ENCODE assay signal across 12 cellular contexts in the genomic region with DNA sequence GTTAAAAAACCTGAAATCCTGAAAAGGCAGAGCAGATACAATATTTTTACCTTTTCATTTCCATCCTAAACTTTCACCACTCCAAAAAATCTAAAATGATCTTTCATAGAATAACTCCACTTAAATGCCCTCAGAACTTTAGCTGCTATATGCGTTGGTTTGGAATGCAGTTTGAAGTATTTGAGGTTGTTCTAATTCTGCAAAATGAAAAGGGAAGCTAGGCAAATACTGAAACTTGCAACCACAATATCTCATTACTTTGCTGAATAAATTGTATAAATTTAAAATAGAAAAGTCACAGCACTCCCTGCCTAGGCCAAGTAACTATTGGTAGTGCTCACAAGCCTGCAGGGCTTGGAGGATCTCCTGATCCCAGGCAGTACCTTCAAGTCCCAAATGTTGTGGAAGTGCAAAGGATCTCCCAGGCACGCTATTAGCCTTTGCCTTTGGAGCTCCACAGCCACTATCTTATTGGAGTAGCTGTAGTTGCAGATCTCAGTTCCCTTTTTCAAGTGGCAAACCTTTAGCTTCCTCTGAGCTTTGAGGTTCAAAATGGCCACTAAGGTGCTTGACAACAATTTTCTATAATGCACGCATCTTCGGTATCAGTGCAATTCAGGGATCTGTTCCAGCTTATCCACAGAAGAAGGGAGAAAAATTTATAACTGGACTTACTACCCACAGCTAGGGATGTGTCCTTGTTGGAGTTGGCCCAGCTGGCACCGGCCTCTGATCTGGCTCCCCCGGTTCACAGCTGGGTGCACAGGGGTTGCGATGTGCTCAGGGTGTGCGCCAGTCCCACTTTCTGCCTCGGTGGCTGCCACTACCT. TPM values are rescaled to one million over a fixed set of nuclear protein-coding genes. Genes with fewer than 3 reads are reported as not detected.
DNase-seq lines count a peak whose midpoint lies in the region; ATAC-seq and TF ChIP-seq lines count a peak whose summit lies in the region.
"Had no signal": no experiment of that assay in that cellular context is flagged by ENCODE, and none has a peak within 500 bp of the region (broad histone marks: within the 10 kb centered on the region; RNA-seq: fewer than 3 reads in every experiment).

No MANE protein-coding gene starts in this region.

- H3K36me3 ChIP-seq in Karpas-422 (ENCODE audit: insufficient read depth, low read length) (no peaks in the 10 kb centered on the region), left ventricle myocardium inferior (no peaks in the 10 kb centered on the region)
- H3K36me3 ChIP-seq in naive thymus-derived CD4-positive, alpha-beta T cell (ENCODE audit: control insufficient read depth in 2 of 3, insufficient read depth in 3 of 3, low read length in 3 of 3) = no peaks in the 10 kb centered on the region
- H3K36me3 ChIP-seq: adrenal gland, WERI-Rb-1 had no signal

- H3K27ac Mint-ChIP-seq in naive thymus-derived CD4-positive, alpha-beta T cell = no peak overlapping the region

- CTCF ChIA-PET in naive thymus-derived CD4-positive, alpha-beta T cell (lab: Charles Lee) = interaction anchor here (1.1 kb wide), 1 partner anchor 12 kb away, joined by 4 read pairs; no protein-coding TSS in a partner anchor

- POLR2A ChIA-PET in naive thymus-derived CD4-positive, alpha-beta T cell (lab: Charles Lee) = interaction anchor here (0.5 kb wide), 1 partner anchor 230 kb away, joined by 4 read pairs; no protein-coding TSS in a partner anchor

- H3K4me1 ChIP-seq in Karpas-422 (ENCODE audit: low read length) = peaks cover 37% of the 10 kb centered on the region
- no peaks in the 10 kb centered on the region for H3K4me1 ChIP-seq in naive thymus-derived CD4-positive, alpha-beta T cell (ENCODE audit: control insufficient read depth in 2 of 2, insufficient read depth in 2 of 2, low read length in 2 of 2)
- no peaks in the 10 kb centered on the region for H3K4me1 ChIP-seq in left ventricle myocardium inferior
- H3K4me1 ChIP-seq: adrenal gland had no signal

- peaks cover 0 to 11% (median 0%) of the 10 kb centered on the region in 7 donors for H3K4me1 Mint-ChIP-seq in naive thymus-derived CD4-positive, alpha-beta T cell

- no peak overlapping the region for H3K4me3 Mint-ChIP-seq in naive thymus-derived CD4-positive, alpha-beta T cell

- H3K27me3 Mint-ChIP-seq in naive thymus-derived CD4-positive, alpha-beta T cell = peaks cover 0 to 27% (median 4%) of the 10 kb centered on the region in 5 donors

- H3K79me2 ChIP-seq in Karpas-422 (ENCODE audit: low read length) = no peaks in the 10 kb centered on the region

- H3K27me3 ChIP-seq in Karpas-422 (ENCODE audit: low read length) = no peaks in the 10 kb centered on the region
- no peaks in the 10 kb centered on the region for H3K27me3 ChIP-seq in naive thymus-derived CD4-positive, alpha-beta T cell (ENCODE audit: control insufficient read depth in 2 of 2, insufficient read depth in 2 of 2, low read length in 2 of 2)
- H3K27me3 ChIP-seq in left ventricle myocardium inferior (ENCODE audit: low read depth) = peaks cover 12% of the 10 kb centered on the region
- H3K27me3 ChIP-seq: adrenal gland had no signal

- peak overlapping the region; percentile 79 for H2AFZ ChIP-seq in Karpas-422 (ENCODE audit: low read length)

- no peaks in the 10 kb centered on the region for H3K9me3 Mint-ChIP-seq in naive thymus-derived CD4-positive, alpha-beta T cell

- H3K27ac ChIP-seq in Karpas-422 (ENCODE audit: low read length) (peak overlapping the region; percentile 81), left ventricle myocardium inferior (replicated peaks) (no peak overlapping the region)
- H3K27ac ChIP-seq in naive thymus-derived CD4-positive, alpha-beta T cell (ENCODE audit: low read depth, low read length) = no peak overlapping the region
- H3K27ac ChIP-seq: adrenal gland, WERI-Rb-1 had no signal

- H3K9me3 ChIP-seq in Karpas-422 (ENCODE audit: low read length) (no peaks in the 10 kb centered on the region), left ventricle myocardium inferior (replicated peaks) (no peaks in the 10 kb centered on the region)
- no peaks in the 10 kb centered on the region for H3K9me3 ChIP-seq in naive thymus-derived CD4-positive, alpha-beta T cell (ENCODE audit: control insufficient read depth in 2 of 3, low read length in 3 of 3)
- H3K9me3 ChIP-seq: adrenal gland had no signal

- peak; percentile 90 for ATAC-seq in GM19035 (IDR thresholded peaks at IDR 0.05; ENCODE audit: unreplicated experiment)
- ATAC-seq in HG02840 (IDR thresholded peaks at IDR 0.05; ENCODE audit: low FRiP score, unreplicated experiment) = peak; percentile 84
- ATAC-seq in naive thymus-derived CD4-positive, alpha-beta T cell = peak; percentile 47
- no peak for ATAC-seq in stimulated activated naive CD8-positive, alpha-beta T cell treated with anti-CD3 and anti-CD28 coated beads, Interleukin-15, Interleukin-2, amounts not matched to agents 100 U/mL and 50 U/mL, for 24 hours

- DNase-seq in Karpas-422 (peak; percentile 79), hippocampal formation (lab: John Stamatoyannopoulos, UW) (no peak), left ventricle myocardium inferior (no peak)
- no peak for DNase-seq in naive thymus-derived CD4-positive, alpha-beta T cell
- no peak for DNase-seq in activated CD4-positive, CD25-positive, alpha-beta regulatory T cell (lab: John Stamatoyannopoulos, UW)
- no peak for DNase-seq in stimulated activated naive CD8-positive, alpha-beta T cell treated with anti-CD3 and anti-CD28 coated beads, Interleukin-15, Interleukin-2, amounts not matched to agents 100 U/mL and 50 U/mL, for 24 hours
- DNase-seq: NCI-H2029 treated with DMSO at 0.1 percent for 48 hours, WERI-Rb-1 had no signal

- TF ChIP-seq CTCF in left ventricle myocardium inferior (IDR thresholded peaks at IDR 0.05; ENCODE audit: borderline replicate concordance) = no peak

- no peaks in the 10 kb centered on the region for H4K20me1 ChIP-seq in Karpas-422 (ENCODE audit: insufficient read depth, low read depth, low read length)

- H3K4me3 ChIP-seq in Karpas-422 (ENCODE audit: low read length) = peak overlapping the region; percentile 15; the same call in 1 of the 2 replicates
- H3K4me3 ChIP-seq in naive thymus-derived CD4-positive, alpha-beta T cell (ENCODE audit: low read length) = no peak overlapping the region
- no peak overlapping the region for H3K4me3 ChIP-seq in left ventricle myocardium inferior
- H3K4me3 ChIP-seq: adrenal gland had no signal

- no peaks in the 10 kb centered on the region for H3K36me3 Mint-ChIP-seq in naive thymus-derived CD4-positive, alpha-beta T cell

- peak overlapping the region; percentile 38 for H3K9ac ChIP-seq in Karpas-422 (ENCODE audit: low read length)

- intact Hi-C loops in naive thymus-derived CD4-positive, alpha-beta T cell (cut with micrococcal nuclease) = no loop called here
- intact Hi-C loops in left ventricle myocardium inferior (cut with micrococcal nuclease) = no loop called here

- H3K9me2 ChIP-seq in Karpas-422 (replicated peaks; ENCODE audit: insufficient read depth, low read length) = no peaks in the 10 kb centered on the region

- H3K4me2 ChIP-seq in Karpas-422 (ENCODE audit: low read depth, low read length, poor library complexity, severe bottlenecking) = peak overlapping the region; percentile 55

RNA-seq across cellular contexts. Expression of a gene that starts 43.4 kb away (rescaled TPM):
- total RNA-seq in Karpas-422 (2014; rRNA removed; shearing (Covaris generic); ENCODE audit: low replicate concordance) = not detected in 2 replicates
- not detected for total RNA-seq in naive thymus-derived CD4-positive, alpha-beta T cell
- not detected for polyA plus RNA-seq in naive thymus-derived CD4-positive, alpha-beta T cell
- total RNA-seq in left ventricle myocardium inferior = not detected
- total RNA-seq: adrenal gland, mononuclear cell had no signal
- polyA plus RNA-seq: adrenal gland had no signal
